1 cellular context compared by ENCODE assay signal in genomic region chr2:39513641-39514094, GRCh38.
TF ChIP-seq lines count a peak whose summit lies in the region.

No MANE protein-coding gene starts in this region.

TF ChIP-seq in HepG2, 621 proteins besides CTCF, POLR2A, EP300 and RAD21 (continued from another document and continues in another):
- TF ChIP-seq ZNF3 (CRISPR knock-in tag; IDR thresholded peaks at IDR 0.05) (no peak), HMGA1 (CRISPR knock-in tag; conservative IDR thresholded peaks at IDR 0.05) (no peak), NFKBIZ (CRISPR knock-in tag; IDR thresholded peaks at IDR 0.05) (no peak), KDM1A (CRISPR knock-in tag; IDR thresholded peaks at IDR 0.05) (no peak), JUNB (CRISPR knock-in tag; IDR thresholded peaks at IDR 0.05; ENCODE audit: borderline replicate concordance) (no peak), PAXIP1 (CRISPR knock-in tag; conservative IDR thresholded peaks at IDR 0.05) (no peak; the same call in 1 of the 2 replicates), ZFP1 (CRISPR knock-in tag; IDR thresholded peaks at IDR 0.05) (no peak), ZNF350 (CRISPR knock-in tag; IDR thresholded peaks at IDR 0.05; ENCODE audit: borderline replicate concordance, low read depth) (no peak), SIX4 (CRISPR knock-in tag; IDR thresholded peaks at IDR 0.05) (no peak), TGIF2 (CRISPR knock-in tag; IDR thresholded peaks at IDR 0.05) (0 out of 2 replicates have a peak, but pooled peaks have one; percentile 60), NFIB (CRISPR knock-in tag; IDR thresholded peaks at IDR 0.05; ENCODE audit: borderline replicate concordance) (no peak), CEBPB (IDR thresholded peaks at IDR 0.05; ENCODE audit: borderline replicate concordance, low read depth, low read length) (no peak), RARG (CRISPR knock-in tag; IDR thresholded peaks at IDR 0.05; ENCODE audit: low read depth) (no peak), ZNF329 (CRISPR knock-in tag; IDR thresholded peaks at IDR 0.05; ENCODE audit: low read depth) (0 out of 2 replicates have a peak, but pooled peaks have one; percentile 38), SIN3B (IDR thresholded peaks at IDR 0.05; ENCODE audit: low read length) (no peak), ZNF558 (CRISPR knock-in tag; IDR thresholded peaks at IDR 0.05; ENCODE audit: borderline replicate concordance) (no peak), THRA (CRISPR knock-in tag; IDR thresholded peaks at IDR 0.05; ENCODE audit: borderline replicate concordance) (no peak), SOX13 (IDR thresholded peaks at IDR 0.05) (no peak), SOX13 (CRISPR knock-in tag; conservative IDR thresholded peaks at IDR 0.05 in 1 of 2, IDR thresholded peaks at IDR 0.05 in 1 of 2) (peak in 1 of 2 experiments; percentile 72; a peak in 2 of 4 replicates), ZNF234 (CRISPR knock-in tag; conservative IDR thresholded peaks at IDR 0.05) (no peak), ATF2 (CRISPR knock-in tag; IDR thresholded peaks at IDR 0.05) (no peak), TCF7L2 (IDR thresholded peaks at IDR 0.05; ENCODE audit: low read depth, low read length) (no peak), FOXC1 (CRISPR knock-in tag; IDR thresholded peaks at IDR 0.05; ENCODE audit: borderline replicate concordance) (no peak), ZNF510 (CRISPR knock-in tag; IDR thresholded peaks at IDR 0.05; ENCODE audit: low read depth) (no peak), ZNF180 (CRISPR knock-in tag; IDR thresholded peaks at IDR 0.05; ENCODE audit: borderline replicate concordance, low read depth) (no peak), EED (CRISPR knock-in tag; IDR thresholded peaks at IDR 0.05) (no peak), MATR3 (CRISPR knock-in tag; IDR thresholded peaks at IDR 0.05) (no peak), MAF1 (CRISPR knock-in tag; IDR thresholded peaks at IDR 0.05; ENCODE audit: borderline replicate concordance) (no peak), CENPBD1 (CRISPR knock-in tag; IDR thresholded peaks at IDR 0.05; ENCODE audit: borderline replicate concordance, low read depth) (no peak), SNRNP70 (IDR thresholded peaks at IDR 0.05; ENCODE audit: low read depth, low read length) (no peak), FOXP1 (IDR thresholded peaks at IDR 0.05) (no peak), FOXP1 (CRISPR knock-in tag; IDR thresholded peaks at IDR 0.05) (peak; percentile 10; the same call in 1 of the 2 replicates), ZNF12 (CRISPR knock-in tag; IDR thresholded peaks at IDR 0.05) (no peak), DNMT3B (CRISPR knock-in tag; conservative IDR thresholded peaks at IDR 0.05) (no peak; the same call in 1 of the 2 replicates), XBP1 (CRISPR knock-in tag; IDR thresholded peaks at IDR 0.05) (no peak), ZNF747 (CRISPR knock-in tag; IDR thresholded peaks at IDR 0.05; ENCODE audit: borderline replicate concordance) (no peak), NRL (CRISPR knock-in tag; IDR thresholded peaks at IDR 0.05; ENCODE audit: borderline replicate concordance) (no peak), ZNF556 (CRISPR knock-in tag; IDR thresholded peaks at IDR 0.05; ENCODE audit: borderline replicate concordance) (no peak), ZHX1 (CRISPR knock-in tag; IDR thresholded peaks at IDR 0.05; ENCODE audit: low read depth) (no peak), GPN1 (CRISPR knock-in tag; IDR thresholded peaks at IDR 0.05; ENCODE audit: borderline replicate concordance) (no peak), IRF2 (CRISPR knock-in tag; IDR thresholded peaks at IDR 0.05) (no peak), NR2C2 (CRISPR knock-in tag; IDR thresholded peaks at IDR 0.05; ENCODE audit: borderline replicate concordance) (no peak), SRY (CRISPR knock-in tag; IDR thresholded peaks at IDR 0.05) (no peak), SNAPC4 (CRISPR knock-in tag; IDR thresholded peaks at IDR 0.05) (no peak), BCL6 (CRISPR knock-in tag; IDR thresholded peaks at IDR 0.05) (no peak), TRIM24 (CRISPR knock-in tag; IDR thresholded peaks at IDR 0.05) (no peak), ZNF770 (CRISPR knock-in tag; IDR thresholded peaks at IDR 0.05) (no peak), ZNF414 (CRISPR knock-in tag; IDR thresholded peaks at IDR 0.05) (no peak), ZFP82 (CRISPR knock-in tag; IDR thresholded peaks at IDR 0.05; ENCODE audit: borderline replicate concordance) (no peak), ZNF280B (CRISPR knock-in tag; IDR thresholded peaks at IDR 0.05; ENCODE audit: borderline replicate concordance) (no peak), ZNF768 (CRISPR knock-in tag; IDR thresholded peaks at IDR 0.05) (no peak)
